8 cellular contexts compared by ENCODE assay signal in the genomic region with DNA sequence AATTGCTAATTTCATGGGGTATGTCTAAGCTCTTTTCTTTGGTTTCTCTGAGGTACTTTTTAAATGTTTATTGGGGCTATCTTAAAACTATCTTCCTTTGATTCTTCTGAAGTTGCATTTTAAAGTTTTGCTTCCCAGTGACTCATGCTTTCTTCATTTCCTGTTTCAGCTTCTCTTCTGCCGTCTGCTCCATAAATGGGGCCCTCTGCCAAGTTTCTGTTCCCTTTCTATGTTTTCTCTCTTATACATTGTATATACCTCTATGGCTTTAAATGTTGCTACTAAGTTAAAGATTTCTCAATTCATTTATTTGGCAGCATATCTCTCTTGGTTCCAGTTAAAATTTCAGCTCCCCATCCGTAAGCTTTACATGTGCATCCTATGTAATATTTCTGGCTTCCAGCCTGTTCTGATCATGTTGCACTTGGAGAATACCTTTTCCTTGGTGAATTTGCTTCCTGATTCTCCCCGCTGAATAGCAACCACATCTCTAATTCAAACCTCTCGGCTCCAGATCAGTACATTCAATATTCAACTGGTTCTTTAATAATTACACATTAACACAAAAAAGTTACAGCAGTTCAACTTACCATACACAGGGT.
A peak's percentile ranks its signal among the peaks of the same experiment; 100 is the strongest.
DNase-seq lines count a peak whose midpoint lies in the region; ATAC-seq and TF ChIP-seq lines count a peak whose summit lies in the region.

No MANE protein-coding gene starts in this region.

- POLR2A ChIA-PET in CD8-positive, alpha-beta T cell (lab: Charles Lee): interaction anchor here (0.9 to 1.4 kb wide), 2 partner anchors 15 to 125 kb away, joined by 3 to 5 read pairs; no protein-coding TSS in a partner anchor

- H3K4me1 Mint-ChIP-seq in CD8-positive, alpha-beta T cell (ENCODE audit: low read depth): peaks cover 27% of the 10 kb centered on the region
- H3K4me1 Mint-ChIP-seq in stimulated activated naive CD8-positive, alpha-beta T cell treated with anti-CD3 and anti-CD28 coated beads, Interleukin-15, amount 100 ng/mL, for 72 hours: peaks cover 55% of the 10 kb centered on the region

- no peaks in the 10 kb centered on the region for H3K27me3 ChIP-seq in CD8-positive, alpha-beta T cell (ENCODE audit: insufficient read depth, low read length)

- peaks cover 4% of the 10 kb centered on the region for H3K36me3 Mint-ChIP-seq in CD8-positive, alpha-beta T cell

- H3K9me3 ChIP-seq in CD8-positive, alpha-beta T cell (ENCODE audit: low read length): no peaks in the 10 kb centered on the region

- no peak overlapping the region for H3K4me3 Mint-ChIP-seq in CD8-positive, alpha-beta T cell
- peak overlapping the region; percentile 51 to 65 for H3K4me3 Mint-ChIP-seq in stimulated activated naive CD8-positive, alpha-beta T cell treated with anti-CD3 and anti-CD28 coated beads, Interleukin-15, amount 100 ng/mL, for 72 hours

- intact Hi-C loops in CD8-positive, alpha-beta T cell (cut with DNase I, micrococcal nuclease): loop anchor here in 1 of 2 experiments (10.0 kb wide), 1 partner anchor 267 kb away; no protein-coding TSS in a partner anchor

- H3K27me3 Mint-ChIP-seq in CD8-positive, alpha-beta T cell (ENCODE audit: low read depth): no peaks in the 10 kb centered on the region
- H3K27me3 Mint-ChIP-seq in stimulated activated naive CD8-positive, alpha-beta T cell treated with anti-CD3 and anti-CD28 coated beads, Interleukin-15, amount 100 ng/mL, for 72 hours: no peaks in the 10 kb centered on the region

- peak; percentile 31 for ATAC-seq in CD8-positive, alpha-beta T cell
- ATAC-seq in GM19395 (IDR thresholded peaks at IDR 0.05; ENCODE audit: unreplicated experiment) (peak; percentile 79), HG03354 (IDR thresholded peaks at IDR 0.05; ENCODE audit: poor library complexity, severe bottlenecking, unreplicated experiment) (peak; percentile 80)
- no peak for ATAC-seq in stimulated activated naive CD8-positive, alpha-beta T cell treated with anti-CD3 and anti-CD28 coated beads, Interleukin-15, amount 100 ng/mL, for 72 hours

- TF ChIP-seq CTCF in CD8-positive, alpha-beta T cell (IDR thresholded peaks at IDR 0.05): no peak

- peaks cover 18% of the 10 kb centered on the region for H3K4me1 ChIP-seq in CD8-positive, alpha-beta T cell (ENCODE audit: insufficient read depth, low read length)

- H3K36me3 ChIP-seq in CD8-positive, alpha-beta T cell (ENCODE audit: insufficient read depth, low read length): no peaks in the 10 kb centered on the region

- H3K27ac ChIP-seq in CD8-positive, alpha-beta T cell (ENCODE audit: low read depth, low read length): no peak overlapping the region

- H3K27ac Mint-ChIP-seq in CD8-positive, alpha-beta T cell: no peak overlapping the region
- peak overlapping the region; percentile 1 to 94 for H3K27ac Mint-ChIP-seq in stimulated activated naive CD8-positive, alpha-beta T cell treated with anti-CD3 and anti-CD28 coated beads, Interleukin-15, amount 100 ng/mL, for 72 hours

- no peaks in the 10 kb centered on the region for H3K9me3 Mint-ChIP-seq in CD8-positive, alpha-beta T cell
- peaks cover 0 to 10% of the 10 kb centered on the region in 2 donors for H3K9me3 Mint-ChIP-seq in stimulated activated naive CD8-positive, alpha-beta T cell treated with anti-CD3 and anti-CD28 coated beads, Interleukin-15, amount 100 ng/mL, for 72 hours

- H3K4me3 ChIP-seq in CD8-positive, alpha-beta T cell (ENCODE audit: low read depth, low read length): no peak overlapping the region

- DNase-seq in CD8-positive, alpha-beta T cell: no peak
- DNase-seq in SKM-1 (lab: John Stamatoyannopoulos, UW; ENCODE audit: unreplicated experiment) (peak; percentile 78), fibroblast of the conjunctiva (ENCODE audit: low read depth) (peak; percentile 69), ureter (ENCODE audit: low spot score) (no peak)
- DNase-seq in stimulated activated naive CD8-positive, alpha-beta T cell treated with anti-CD3 and anti-CD28 coated beads, Interleukin-15, amount 100 ng/mL, for 72 hours: no peak
- DNase-seq in activated CD8-positive, alpha-beta memory T cell treated with anti-CD3 and anti-CD28 coated beads for 24 hours: no peak

- CTCF ChIA-PET in CD8-positive, alpha-beta T cell (lab: Charles Lee): interaction anchor here (1.6 kb wide), 1 partner anchor 122 kb away, joined by 4 read pairs; no protein-coding TSS in a partner anchor

Comparison
In these comparisons a context has a peak if more than half of its experiments do, and no peak if none do; other contexts are left out.
1. DNase-seq: peak in SKM-1 (single experiment) and fibroblast of the conjunctiva (single experiment); none in CD8-positive, alpha-beta T cell (0 of 7), stimulated activated naive CD8-positive, alpha-beta T cell treated with anti-CD3 and anti-CD28 coated beads, Interleukin-15, amount 100 ng/mL, for 72 hours (0 of 2), ureter (single experiment) and activated CD8-positive, alpha-beta memory T cell treated with anti-CD3 and anti-CD28 coated beads for 24 hours (single experiment).